9 cellular contexts compared by ENCODE assay signal in genomic region chr4:17636696-17637351, GRCh38. TPM values are rescaled to one million over a fixed set of nuclear protein-coding genes. Genes with fewer than 3 reads are reported as not detected.
DNase-seq lines count a peak whose midpoint lies in the region; ATAC-seq and TF ChIP-seq lines count a peak whose summit lies in the region.
"Had no signal": no experiment of that assay in that cellular context is flagged by ENCODE, and none has a peak within 500 bp of the region (broad histone marks: within the 10 kb centered on the region; RNA-seq: fewer than 3 reads in every experiment).

No MANE protein-coding gene starts in this region.

- H3K4me3 Mint-ChIP-seq in nephron progenitor cell: no peak overlapping the region
- H3K4me3 Mint-ChIP-seq: dendritic cell treated with granulocyte-macrophage colony-stimulating factor and Interleukin-4, amounts not matched to agents 40 ng/mL and 50 ng/mL, for 4 days had no signal

- CTCF ChIA-PET in Panc1 (lab: Charles Lee): no interaction called here

- in situ Hi-C loops in Panc1 (cut with HindIII; ENCODE audit: low pct_unique_long_range_greater_than_20kb, low sequenced_read_pairs): no loop called here

- no peaks in the 10 kb centered on the region for H3K27me3 Mint-ChIP-seq in nephron progenitor cell (ENCODE audit: low read depth, poor library complexity)
- H3K27me3 Mint-ChIP-seq: dendritic cell treated with granulocyte-macrophage colony-stimulating factor and Interleukin-4, amounts not matched to agents 40 ng/mL and 50 ng/mL, for 4 days had no signal

- H3K27me3 ChIP-seq in Panc1 (ENCODE audit: control insufficient read depth, insufficient read depth, low read length): no peaks in the 10 kb centered on the region

- POLR2A ChIA-PET in Panc1 (lab: Charles Lee): no interaction called here

- no peak overlapping the region for H3K27ac ChIP-seq in Panc1 (ENCODE audit: low read length)

- no peaks in the 10 kb centered on the region for H3K4me1 ChIP-seq in Panc1 (ENCODE audit: control insufficient read depth, insufficient read depth, low read length)

- TF ChIP-seq CTCF in Panc1 (IDR thresholded peaks at IDR 0.05) (peak; percentile 90), fibroblast of mammary gland (conservative IDR thresholded peaks at IDR 0.05; ENCODE audit: control insufficient read depth, insufficient read depth, low read depth, low read length) (peak; percentile 84), nephron progenitor cell (IDR thresholded peaks at IDR 0.05) (peak; percentile 88)

- H3K9me3 Mint-ChIP-seq in nephron progenitor cell: peaks cover 7% of the 10 kb centered on the region
- H3K9me3 Mint-ChIP-seq: dendritic cell treated with granulocyte-macrophage colony-stimulating factor and Interleukin-4, amounts not matched to agents 40 ng/mL and 50 ng/mL, for 4 days had no signal

- H3K36me3 ChIP-seq in Panc1 (ENCODE audit: control insufficient read depth, insufficient read depth, low read length): peaks cover 4% of the 10 kb centered on the region

- H3K4me3 ChIP-seq in Panc1 (ENCODE audit: low read depth in 2 of 2, low read length in 2 of 2) (no peak overlapping the region), fibroblast of mammary gland (ENCODE audit: control insufficient read depth, low read depth, low read length) (no peak overlapping the region)

- H3K9me3 ChIP-seq in Panc1 (ENCODE audit: control insufficient read depth, insufficient read depth, low read depth, low read length): no peaks in the 10 kb centered on the region

- ATAC-seq in GM21367 (IDR thresholded peaks at IDR 0.05; ENCODE audit: unreplicated experiment) (peak; percentile 83), Panc1 (peak; percentile 97)
- peak; percentile 83 for ATAC-seq in stimulated activated naive CD8-positive, alpha-beta T cell treated with anti-CD3 and anti-CD28 coated beads, Interleukin-15, Interleukin-2, amounts not matched to agents 100 U/mL and 50 U/mL, for 24 hours

- intact Hi-C loops in Panc1 (cut with micrococcal nuclease; ENCODE audit: unreplicated experiment): no loop called here

- H3K4me1 Mint-ChIP-seq in nephron progenitor cell: no peaks in the 10 kb centered on the region

- peak; percentile 84 for DNase-seq in DMS 273 (lab: John Stamatoyannopoulos, UW; ENCODE audit: unreplicated experiment)
- DNase-seq in HPDE6-E6E7 (ENCODE audit: extremely low spot score): peak; percentile 67
- DNase-seq in Panc1 (ENCODE audit: low read depth, low spot score): peak; percentile 39
- peak; percentile 80 to 85 for DNase-seq in activated T-cell treated with anti-CD3 and anti-CD28 coated beads, Interleukin-2, amount 50 U/mL, for 48 hours
- peak; percentile 74 for DNase-seq in fibroblast of mammary gland (ENCODE audit: low read depth)
- peak; percentile 86 for DNase-seq in nephron progenitor cell
- DNase-seq in stimulated activated naive CD8-positive, alpha-beta T cell treated with anti-CD3 and anti-CD28 coated beads, Interleukin-15, Interleukin-2, amounts not matched to agents 100 U/mL and 50 U/mL, for 24 hours: peak; percentile 79

- H3K27ac Mint-ChIP-seq in nephron progenitor cell: peak overlapping the region; percentile 78
- H3K27ac Mint-ChIP-seq: dendritic cell treated with granulocyte-macrophage colony-stimulating factor and Interleukin-4, amounts not matched to agents 40 ng/mL and 50 ng/mL, for 4 days had no signal

- H3K36me3 Mint-ChIP-seq in nephron progenitor cell (ENCODE audit: low read depth): peaks cover 46% of the 10 kb centered on the region

- BruUV-seq in Panc1 (replicated peaks; lab: Mats Ljungman, UMichigan): no TSS peak

RNA-seq across cellular contexts. Expression of gene MED28, which starts 22.4 kb away (rescaled TPM):
- 32.1 TPM for total RNA-seq in Panc1 (2021; ENCODE audit: unreplicated experiment)
- 17.3 TPM for polyA plus RNA-seq in Panc1 (2012; ENCODE audit: insufficient read length)

RNA-seq across cellular contexts. Expression of gene LAP3, which starts 59.8 kb away (rescaled TPM):
- total RNA-seq in Panc1 (2021; ENCODE audit: unreplicated experiment): 51.4 TPM
- 35.3 TPM for polyA plus RNA-seq in Panc1 (2012; ENCODE audit: insufficient read length)
